In the genomic region with DNA sequence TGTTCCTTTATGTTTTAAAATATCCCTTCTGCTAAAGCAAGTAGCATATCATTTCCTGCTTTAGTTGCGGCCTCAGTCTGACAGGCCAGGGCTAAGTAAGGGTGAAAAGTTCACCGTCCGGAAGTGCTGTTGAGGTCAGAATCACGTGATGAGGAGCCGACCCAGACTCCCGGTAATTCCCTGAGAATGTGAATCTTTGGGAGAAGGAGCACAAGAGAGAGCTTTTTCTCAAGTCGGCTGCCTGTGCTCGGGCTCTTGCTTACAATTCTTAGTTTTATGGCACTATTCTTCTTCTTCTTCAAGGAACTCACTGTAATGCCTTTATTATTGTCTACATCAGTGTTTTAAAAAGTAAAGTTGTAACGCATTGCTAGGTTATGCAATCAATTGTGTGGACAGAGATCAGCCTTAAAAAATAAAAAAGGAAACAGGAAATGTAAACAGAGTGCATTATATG, we compare ENCODE assay signal across 8 cellular contexts.
DNase-seq lines count a peak whose midpoint lies in the region; ATAC-seq and TF ChIP-seq lines count a peak whose summit lies in the region.

No MANE protein-coding gene starts in this region.

- peak; percentile 42 for ATAC-seq in stimulated activated naive CD8-positive, alpha-beta T cell treated with anti-CD3 and anti-CD28 coated beads, Interleukin-15, Interleukin-2, amounts not matched to agents 100 U/mL and 50 U/mL, for 24 hours

- DNase-seq in GM12865 (ENCODE audit: low read depth) (peak; percentile 58), HCEC 1CT (peak; percentile 79), NAMALWA (ENCODE audit: low spot score) (peak; percentile 41), brain pericyte (ENCODE audit: low read depth, low spot score) (peak; percentile 60), kidney glomerular epithelial cell (lab: John Stamatoyannopoulos, UW) (peak; percentile 87), DMS114 treated with DMSO at 0.1 percent for 48 hours (lab: John Stamatoyannopoulos, UW; ENCODE audit: unreplicated experiment) (no peak), NCI-H2081 (lab: John Stamatoyannopoulos, UW) (no peak)
- peak; percentile 20 for DNase-seq in stimulated activated naive CD8-positive, alpha-beta T cell treated with anti-CD3 and anti-CD28 coated beads, Interleukin-15, Interleukin-2, amounts not matched to agents 100 U/mL and 50 U/mL, for 24 hours

- TF ChIP-seq CTCF in GM12865 (IDR thresholded peaks at IDR 0.05; ENCODE audit: insufficient read depth, low read depth, low read length, missing control alignments) = no peak

- no peak overlapping the region for H3K4me3 ChIP-seq in GM12865 (ENCODE audit: low read depth, low read length)

Comparison
In these comparisons a context has a peak if more than half of its experiments do, and no peak if none do; other contexts are left out.
1. DNase-seq: peak in GM12865 (single experiment), HCEC 1CT (single experiment), NAMALWA (single experiment), brain pericyte (single experiment), kidney glomerular epithelial cell (single experiment) and stimulated activated naive CD8-positive, alpha-beta T cell treated with anti-CD3 and anti-CD28 coated beads, Interleukin-15, Interleukin-2, amounts not matched to agents 100 U/mL and 50 U/mL, for 24 hours (single experiment); none in DMS114 treated with DMSO at 0.1 percent for 48 hours (single experiment) and NCI-H2081 (0 of 2).